In genomic region chr3:116835658-116836057, GRCh38 we compare ENCODE assay signal across 26 cellular contexts.
"Had no signal": no experiment of that assay in that cellular context is flagged by ENCODE, and none has a peak within 500 bp of the region (broad histone marks: within the 10 kb centered on the region; RNA-seq: fewer than 3 reads in every experiment).

No MANE protein-coding gene starts in this region.

- H3K4me1 ChIP-seq: breast epithelium, colonic mucosa, gastrocnemius medialis, lower lobe of right lung, stomach, suprapubic skin, tibial nerve had no signal

- H3K27me3 ChIP-seq: breast epithelium, colonic mucosa, gastrocnemius medialis, stomach, suprapubic skin, tibial nerve had no signal

- H3K36me3 ChIP-seq: breast epithelium, colonic mucosa, gastrocnemius medialis, lower lobe of right lung, stomach, suprapubic skin, tibial nerve had no signal

- ATAC-seq: activated CD4-positive, alpha-beta T cell treated with anti-CD3 and anti-CD28 coated beads for 36 hours; activated T-cell treated with anti-CD3 and anti-CD28 coated beads, Interleukin-2, amount 50 U/mL, for 4 hours; gastrocnemius medialis; left lobe of liver; lower lobe of right lung; sciatic nerve; stimulated activated memory B cell treated with anti-CD40 and anti-IgM and Interleukin-4, amounts not matched to agents 10 μg/mL and 1 μg/mL and 100 μg/mL, for 72 hours had no signal

- H3K27ac ChIP-seq: breast epithelium, colonic mucosa, gastrocnemius medialis, lower lobe of right lung, stomach, suprapubic skin, tibial nerve had no signal

- H3K4me3 ChIP-seq: breast epithelium, colonic mucosa, gastrocnemius medialis, lower lobe of right lung, stomach, suprapubic skin, tibial nerve had no signal

- DNase-seq: activated B cell treated with CpG ODN at 0.5 μM for 24 hours; activated CD4-positive, alpha-beta T cell treated with anti-CD3 and anti-CD28 coated beads for 36 hours; activated CD4-positive, alpha-beta T cell treated with anti-CD3 and anti-CD28 coated beads, Interleukin-2, amount 50 U/mL, for 4 hours; activated CD8-positive, alpha-beta memory T cell treated with anti-CD3 and anti-CD28 coated beads for 24 hours; activated CD8-positive, alpha-beta memory T cell treated with anti-CD3 and anti-CD28 coated beads, Interleukin-2, amount 50 U/mL, for 48 hours; activated naive CD4-positive, alpha-beta T cell; activated naive CD8-positive, alpha-beta T cell treated with anti-CD3 and anti-CD28 coated beads for 36 hours; activated T-cell treated with anti-CD3 and anti-CD28 coated beads, Interleukin-2, amount 50 U/mL, for 4 hours; colonic mucosa; gastrocnemius medialis; hippocampal formation; lower lobe of right lung; naive B cell; occipital lobe; small intestine; stimulated activated CD4-positive, alpha-beta T cell treated with anti-CD3 and anti-CD28 coated beads, Interleukin-2, amount 100 ng/mL, for 24 hours; stomach; T-helper 9 cell had no signal

- FAIRE-seq: endometrium, keratinocyte, small intestine had no signal
